4 cellular contexts compared by ENCODE assay signal in genomic region chr17:16856846-16857245, GRCh38.
A peak's percentile ranks its signal among the peaks of the same experiment; 100 is the strongest.
DNase-seq lines count a peak whose midpoint lies in the region; TF ChIP-seq lines count a peak whose summit lies in the region.
"Not testable (repeated sequence)": the region's sequence is repeated elsewhere in the genome, so short reads cannot be mapped to it uniquely, and the experiment has no call there.

No MANE protein-coding gene starts in this region.

- not testable (repeated sequence) for H3K4ac ChIP-seq in mesendoderm (ENCODE audit: low read depth, low read length)

- H3K9ac ChIP-seq in BLaER1 treated with 17β-estradiol and CSF1 and Interleukin-3, amounts not matched to agents 10 nM and 100 nM; mesendoderm (ENCODE audit: low read length): not testable (repeated sequence)

- H3K4me3 ChIP-seq in BLaER1 treated with 17β-estradiol and CSF1 and Interleukin-3, amounts not matched to agents 10 nM and 100 nM; mesendoderm (ENCODE audit: low read length); osteoblast (ENCODE audit: insufficient read depth, low read length): not testable (repeated sequence)

- H3K79me2 ChIP-seq in mesendoderm (ENCODE audit: control insufficient read depth, insufficient read depth, low read length); osteoblast (ENCODE audit: insufficient read depth, low read length): not testable (repeated sequence)

- DNase-seq in NCI-H69 (lab: John Stamatoyannopoulos, UW) (peak; percentile 28), osteoblast (ENCODE audit: insufficient read length, low spot score, missing footprints) (peak; percentile 22)
- DNase-seq in mesendoderm, result not testable (repeated sequence)

- not testable (repeated sequence) for H4K20me1 ChIP-seq in BLaER1 treated with 17β-estradiol and CSF1 and Interleukin-3, amounts not matched to agents 10 nM and 100 nM; osteoblast (ENCODE audit: insufficient read depth, low read length)

- peaks cover 0 to 35% (median 26%) of the 10 kb centered on the region in 10 experiments; a peak in 13 of 20 replicates for H3K4me1 ChIP-seq in BLaER1 treated with 17β-estradiol and CSF1 and Interleukin-3, amounts not matched to agents 10 nM and 100 nM
- not testable (repeated sequence) for H3K4me1 ChIP-seq in mesendoderm (ENCODE audit: control insufficient read depth, low read depth, low read length); osteoblast (ENCODE audit: insufficient read depth, low read length)

- not testable (repeated sequence) for H3K23ac ChIP-seq in mesendoderm (ENCODE audit: low read length)

- not testable (repeated sequence) for H2AK5ac ChIP-seq in mesendoderm (ENCODE audit: low read length)

- H2BK5ac ChIP-seq in mesendoderm (ENCODE audit: low read length), result not testable (repeated sequence)

- peak overlapping the region; percentile 15 for H2BK120ac ChIP-seq in mesendoderm (ENCODE audit: low read depth, low read length)

- H3K9me3 ChIP-seq in BLaER1 treated with 17β-estradiol and CSF1 and Interleukin-3, amounts not matched to agents 10 nM and 100 nM (replicated peaks in 1 of 11); osteoblast (ENCODE audit: low read depth, low read length): not testable (repeated sequence)

- H3K27ac ChIP-seq in BLaER1 treated with 17β-estradiol and CSF1 and Interleukin-3, amounts not matched to agents 10 nM and 100 nM; mesendoderm (ENCODE audit: low read depth, low read length); osteoblast (ENCODE audit: low read depth, low read length): not testable (repeated sequence)

- H3K18ac ChIP-seq in mesendoderm (ENCODE audit: low read length), result not testable (repeated sequence)

- H2AFZ ChIP-seq in osteoblast (ENCODE audit: low read length), result not testable (repeated sequence)

- H2BK15ac ChIP-seq in mesendoderm (replicated peaks; ENCODE audit: low read depth), result not testable (repeated sequence)

- peak overlapping the region in 7 of 11 experiments; percentile 43 to 68 (median 65); a peak in 13 of 22 replicates for H3K4me2 ChIP-seq in BLaER1 treated with 17β-estradiol and CSF1 and Interleukin-3, amounts not matched to agents 10 nM and 100 nM
- H3K4me2 ChIP-seq in mesendoderm (ENCODE audit: low read length); osteoblast (ENCODE audit: insufficient read depth, low read length): not testable (repeated sequence)

- H3K56ac ChIP-seq in mesendoderm (ENCODE audit: low read length), result peak overlapping the region; percentile 34

- not testable (repeated sequence) for H4K5ac ChIP-seq in mesendoderm (ENCODE audit: low read length)

- not testable (repeated sequence) for H3K36me3 ChIP-seq in BLaER1 treated with 17β-estradiol and CSF1 and Interleukin-3, amounts not matched to agents 10 nM and 100 nM; mesendoderm (ENCODE audit: control insufficient read depth, insufficient read depth, low read length); osteoblast (ENCODE audit: insufficient read depth, low read length)

- not testable (repeated sequence) for H3K79me1 ChIP-seq in mesendoderm (ENCODE audit: low read length)

- not testable (repeated sequence) for TF ChIP-seq CTCF in osteoblast (IDR thresholded peaks at IDR 0.05; ENCODE audit: extremely low read depth, low read depth, low read length)

- no CpG with 5 or more reads among the region's 3 CpGs for whole genome bisulfite sequencing in mesendoderm (ENCODE audit: extremely low coverage, insufficient coverage, low lambda C conversion rate)

- not testable (repeated sequence) for H4K8ac ChIP-seq in mesendoderm (ENCODE audit: low read depth, low read length)

- not testable (repeated sequence) for H3K27me3 ChIP-seq in BLaER1 treated with 17β-estradiol and CSF1 and Interleukin-3, amounts not matched to agents 10 nM and 100 nM; mesendoderm (ENCODE audit: insufficient read depth, low read length, poor library complexity); osteoblast (ENCODE audit: insufficient read depth, low read length)
